In genomic region chrX:20263474-20263873, GRCh38 we compare ENCODE assay signal across 9 cellular contexts. TPM values are rescaled to one million over a fixed set of nuclear protein-coding genes. Genes with fewer than 3 reads are reported as not detected.
DNase-seq lines count a peak whose midpoint lies in the region; ATAC-seq and TF ChIP-seq lines count a peak whose summit lies in the region.
"Had no signal": no experiment of that assay in that cellular context is flagged by ENCODE, and none has a peak within 500 bp of the region (broad histone marks: within the 10 kb centered on the region; RNA-seq: fewer than 3 reads in every experiment).

No MANE protein-coding gene starts in this region.

- peak; percentile 3 to 17 (median 10) for ATAC-seq in T-cell (replicated peaks in 1 of 4)
- no peak for ATAC-seq in activated CD4-positive, CD25-positive, alpha-beta regulatory T cell treated with anti-CD3 and anti-CD28 coated beads, Interleukin-2, amount 50 U/mL, for 24 hours

- DNase-seq in GM20000 (ENCODE audit: low spot score) (peak; percentile 8), T-cell (no peak), hepatocyte (ENCODE audit: low spot score) (no peak), SW 1271 (lab: John Stamatoyannopoulos, UW) (no peak), NCI-H2227 (lab: John Stamatoyannopoulos, UW; ENCODE audit: unreplicated experiment) (no peak), MG63 (no peak)
- DNase-seq: NCI-H1048 had no signal

- H3K9me3 Mint-ChIP-seq in T-cell: no peaks in the 10 kb centered on the region

- H3K9ac ChIP-seq in BLaER1: no peak overlapping the region

- H3K9me3 ChIP-seq in BLaER1 (peaks cover 23% of the 10 kb centered on the region), hepatocyte (ENCODE audit: low read depth) (no peaks in the 10 kb centered on the region), MG63 (no peaks in the 10 kb centered on the region)

- peak overlapping the region; percentile 82 to 90 for H3K27ac Mint-ChIP-seq in T-cell

- peaks cover 44 to 45% (median 44%) of the 10 kb centered on the region in 3 donors for H3K4me1 Mint-ChIP-seq in T-cell

- H3K36me3 ChIP-seq in BLaER1: no peaks in the 10 kb centered on the region
- H3K36me3 ChIP-seq in hepatocyte (replicated peaks; ENCODE audit: insufficient read depth, low read depth): no peaks in the 10 kb centered on the region
- H3K36me3 ChIP-seq in MG63: no peaks in the 10 kb centered on the region

- H3K4me3 ChIP-seq in BLaER1: no peak overlapping the region
- H3K4me3 ChIP-seq in hepatocyte: no peak overlapping the region
- no peak overlapping the region for H3K4me3 ChIP-seq in MG63

- CTCF ChIA-PET in T-cell (lab: Charles Lee): interaction anchor here in 1 of 2 donors (1.3 kb wide), 1 partner anchor 11 kb away, joined by 3 read pairs; no protein-coding TSS in a partner anchor

- H3K4me2 ChIP-seq in BLaER1 (peak overlapping the region; percentile 59), hepatocyte (peak overlapping the region; percentile 86)

- H3K4me1 ChIP-seq in BLaER1: peaks cover 36% of the 10 kb centered on the region
- H3K4me1 ChIP-seq in hepatocyte (ENCODE audit: insufficient read depth): peaks cover 5% of the 10 kb centered on the region

- H3K27ac ChIP-seq in BLaER1: no peak overlapping the region
- H3K27ac ChIP-seq in hepatocyte: peak overlapping the region; percentile 94

- no peaks in the 10 kb centered on the region for H3K27me3 ChIP-seq in BLaER1
- no peaks in the 10 kb centered on the region for H3K27me3 ChIP-seq in hepatocyte
- H3K27me3 ChIP-seq in MG63: no peaks in the 10 kb centered on the region

- H3K27me3 Mint-ChIP-seq in T-cell: peaks cover 0 to 3% of the 10 kb centered on the region in 2 donors

- H4K20me1 ChIP-seq in BLaER1 (peaks cover 61% of the 10 kb centered on the region), hepatocyte (ENCODE audit: insufficient read depth, poor library complexity, severe bottlenecking) (peaks cover 5% of the 10 kb centered on the region)

- POLR2A ChIA-PET in T-cell (lab: Charles Lee): no interaction called here

- no peaks in the 10 kb centered on the region for H3K36me3 Mint-ChIP-seq in T-cell

- peaks cover 71% of the 10 kb centered on the region for H3K79me2 ChIP-seq in hepatocyte

- WGBS in hepatocyte (ENCODE audit: low lambda C conversion rate, missing lambda C conversion rate): 10% methylated on average over 2 of the region's 2 CpGs

- no peak for TF ChIP-seq CTCF in GM20000 (IDR thresholded peaks at IDR 0.05; ENCODE audit: extremely low read depth, missing control alignments)
- TF ChIP-seq CTCF in hepatocyte (IDR thresholded peaks at IDR 0.05; ENCODE audit: poor library complexity): no peak

- H2AFZ ChIP-seq in hepatocyte: no peak overlapping the region

- H3K9me2 ChIP-seq in hepatocyte (replicated peaks; ENCODE audit: insufficient read depth): no peaks in the 10 kb centered on the region

- peak overlapping the region; percentile 75 to 93 (median 90) for H3K4me3 Mint-ChIP-seq in T-cell

RNA-seq across cellular contexts. Expression of gene RPS6KA3, which starts 3.2 kb away (rescaled TPM):
- 10 to 100 TPM; 65.2 to 89.9 (median 71.9) TPM for total RNA-seq in T-cell
- total RNA-seq in hepatocyte: 93.4 and 99.4 TPM in 2 replicates
- 30.6 and 38.6 TPM in 2 replicates for polyA plus RNA-seq in hepatocyte
- 25.5 and 26.6 TPM in 2 replicates for total RNA-seq in MG63 (2014; rRNA removed; shearing (Covaris generic); ENCODE audit: low replicate concordance)

Comparison
In these comparisons a context has a peak if more than half of its experiments do, and no peak if none do; other contexts are left out.
1. ATAC-seq: peak in T-cell (4 of 4); none in activated CD4-positive, CD25-positive, alpha-beta regulatory T cell treated with anti-CD3 and anti-CD28 coated beads, Interleukin-2, amount 50 U/mL, for 24 hours (0 of 2).